In the genomic region with DNA sequence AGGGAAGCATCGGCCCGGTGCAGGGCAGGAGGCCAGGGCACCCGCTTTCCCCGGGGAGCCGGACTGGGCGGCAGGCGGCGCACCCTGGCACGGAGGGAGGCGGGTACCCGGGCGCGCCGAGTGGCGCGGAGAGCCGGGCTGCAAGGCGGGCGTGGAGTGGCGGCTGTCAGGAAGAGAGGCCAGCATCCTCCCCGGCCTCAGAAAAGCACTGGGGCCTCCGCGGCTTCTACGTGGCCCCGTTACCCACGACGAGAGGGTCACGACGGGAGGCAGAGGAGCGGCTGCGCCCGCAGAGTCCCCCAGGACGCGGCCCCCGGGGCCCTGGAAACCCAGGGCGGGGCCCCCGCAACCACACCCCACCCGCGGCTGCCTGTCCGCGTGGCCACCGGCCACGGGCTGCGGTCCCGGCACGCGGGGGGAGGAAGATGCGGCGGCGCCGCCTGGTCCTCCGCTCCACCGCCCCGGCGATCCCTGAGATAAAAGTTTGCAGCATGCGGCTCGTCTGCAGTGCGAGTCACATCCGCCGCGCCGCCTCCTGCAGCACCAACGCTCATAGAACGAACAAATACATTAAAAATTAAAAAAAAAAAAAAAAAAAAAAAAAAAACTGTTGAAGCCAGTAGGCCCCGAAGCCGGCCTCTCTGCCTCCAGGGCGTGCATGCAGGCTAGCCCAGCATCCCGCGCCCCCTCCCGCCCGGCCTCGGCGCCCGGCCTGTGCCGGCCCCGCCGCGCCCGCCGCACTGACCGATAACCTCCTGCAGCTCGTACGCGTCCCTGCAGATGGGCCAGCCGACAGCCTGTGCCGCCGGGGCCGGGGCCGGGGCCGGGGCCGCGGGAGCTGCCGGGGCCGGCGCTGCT, we compare ENCODE assay signal across 8 cellular contexts. TPM values are rescaled to one million over a fixed set of nuclear protein-coding genes. Genes with fewer than 3 reads are reported as not detected.
DNase-seq lines count a peak whose midpoint lies in the region; ATAC-seq and TF ChIP-seq lines count a peak whose summit lies in the region.

No MANE protein-coding gene starts in this region.

- CTCF ChIA-PET in T-cell (lab: Charles Lee): interaction anchor here in 1 of 2 donors (0.6 kb wide), 1 partner anchor 738 kb away, joined by 3 read pairs; no protein-coding TSS in a partner anchor

- TF ChIP-seq CTCF in adrenal gland (IDR thresholded peaks at IDR 0.05) (peak in 2 of 6 experiments; percentile 8 to 36), left ventricle myocardium inferior (IDR thresholded peaks at IDR 0.05; ENCODE audit: borderline replicate concordance) (peak; percentile 51), progenitor cell of endocrine pancreas (IDR thresholded peaks at IDR 0.05; ENCODE audit: unreplicated experiment) (peak; percentile 26), upper lobe of right lung (IDR thresholded peaks at IDR 0.05) (peak; percentile 30)

- no peak for TF ChIP-seq POLR2A in adrenal gland (IDR thresholded peaks at IDR 0.05)

- H3K36me3 ChIP-seq in HUES48 (ENCODE audit: control insufficient read depth, insufficient read depth, low read length) (no peaks in the 10 kb centered on the region), adrenal gland (replicated peaks in 1 of 2) (no peaks in the 10 kb centered on the region), left ventricle myocardium inferior (no peaks in the 10 kb centered on the region), upper lobe of right lung (no peaks in the 10 kb centered on the region)

- no peaks in the 10 kb centered on the region for H3K27me3 Mint-ChIP-seq in T-cell
- H3K27me3 Mint-ChIP-seq in progenitor cell of endocrine pancreas: no peaks in the 10 kb centered on the region

- ATAC-seq in GM21390 (IDR thresholded peaks at IDR 0.05; ENCODE audit: unreplicated experiment) (peak; percentile 54), T-cell (replicated peaks in 1 of 4) (peak; percentile 67 to 70 (median 68)), upper lobe of right lung (peak; percentile 88)

- H3K36me3 Mint-ChIP-seq in T-cell: no peaks in the 10 kb centered on the region
- no peaks in the 10 kb centered on the region for H3K36me3 Mint-ChIP-seq in progenitor cell of endocrine pancreas (ENCODE audit: insufficient read depth)

- intact Hi-C loops in adrenal gland (cut with DNase I) (no loop called here), left ventricle myocardium inferior (cut with micrococcal nuclease) (loop anchor here (10.0 kb wide), 1 partner anchor 102 kb away; no protein-coding TSS in a partner anchor), upper lobe of right lung (cut with DNase I) (no loop called here)

- WGBS in adrenal gland, 4 donors: 0 to 2% (median 1%) methylated on average over 49 to 95 of the region's 95 CpGs

- peak overlapping the region; percentile 87 to 91 for H3K27ac Mint-ChIP-seq in T-cell
- peak overlapping the region; percentile 94 for H3K27ac Mint-ChIP-seq in progenitor cell of endocrine pancreas

- 0 out of 2 replicates have a peak overlapping the region, but pooled peaks have one; percentile 5 for H3K9ac ChIP-seq in HUES48 (ENCODE audit: low read depth, low read length)

- H3K4me3 ChIP-seq in HUES48 (ENCODE audit: low read depth, low read length): peak overlapping the region; percentile 81
- peak overlapping the region in 2 of 4 donors; percentile 33 to 90 for H3K4me3 ChIP-seq in adrenal gland
- H3K4me3 ChIP-seq in left ventricle myocardium inferior: peak overlapping the region; percentile 89
- peak overlapping the region; percentile 73 for H3K4me3 ChIP-seq in upper lobe of right lung

- H3K27ac ChIP-seq in HUES48 (ENCODE audit: low read depth, low read length): peak overlapping the region; percentile 93
- H3K27ac ChIP-seq in adrenal gland: peak overlapping the region in 3 of 5 donors; percentile 21 to 87 (median 70)
- H3K27ac ChIP-seq in left ventricle myocardium inferior (replicated peaks): peak overlapping the region; percentile 90
- H3K27ac ChIP-seq in upper lobe of right lung: peak overlapping the region; percentile 77

- H3K9me3 ChIP-seq in HUES48 (ENCODE audit: control insufficient read depth, insufficient read depth, low read length) (no peaks in the 10 kb centered on the region), adrenal gland (replicated peaks in 1 of 3) (no peaks in the 10 kb centered on the region), left ventricle myocardium inferior (replicated peaks) (no peaks in the 10 kb centered on the region), upper lobe of right lung (no peaks in the 10 kb centered on the region)

- DNase-seq in DMS153 (lab: John Stamatoyannopoulos, UW) (peak; percentile 40), T-cell (peak; percentile 48 to 86 (median 79)), adrenal gland (peak; percentile 52 to 78 (median 67)), left ventricle myocardium inferior (peak; percentile 76), progenitor cell of endocrine pancreas (ENCODE audit: low spot score, unreplicated experiment) (peak; percentile 54), upper lobe of right lung (peak; percentile 91)

- H3K4me1 Mint-ChIP-seq in T-cell: peaks cover 36 to 45% (median 38%) of the 10 kb centered on the region in 3 donors
- peaks cover 30% of the 10 kb centered on the region for H3K4me1 Mint-ChIP-seq in progenitor cell of endocrine pancreas (ENCODE audit: low read depth)

- H3K9me3 Mint-ChIP-seq in T-cell: no peaks in the 10 kb centered on the region
- H3K9me3 Mint-ChIP-seq in progenitor cell of endocrine pancreas (ENCODE audit: low read depth): no peaks in the 10 kb centered on the region

- POLR2A ChIA-PET in T-cell (lab: Charles Lee): no interaction called here

- H3K4me3 Mint-ChIP-seq in T-cell (peak overlapping the region; percentile 86 to 92 (median 92)), progenitor cell of endocrine pancreas (ENCODE audit: low read depth) (peak overlapping the region; percentile 86)

- H3K4me1 ChIP-seq in HUES48 (ENCODE audit: control insufficient read depth, insufficient read depth, low read length): peaks cover 40% of the 10 kb centered on the region
- H3K4me1 ChIP-seq in adrenal gland (replicated peaks in 1 of 2): no peaks in the 10 kb centered on the region
- H3K4me1 ChIP-seq in left ventricle myocardium inferior: peaks cover 46% of the 10 kb centered on the region
- H3K4me1 ChIP-seq in upper lobe of right lung: peaks cover 22% of the 10 kb centered on the region

- no peaks in the 10 kb centered on the region for H3K27me3 ChIP-seq in HUES48 (ENCODE audit: control insufficient read depth, insufficient read depth, low read length)
- no peaks in the 10 kb centered on the region for H3K27me3 ChIP-seq in adrenal gland
- H3K27me3 ChIP-seq in left ventricle myocardium inferior (ENCODE audit: low read depth): no peaks in the 10 kb centered on the region
- H3K27me3 ChIP-seq in upper lobe of right lung: no peaks in the 10 kb centered on the region

RNA-seq across cellular contexts. Expression of a gene that starts 0.7 kb away (rescaled TPM):
- total RNA-seq in T-cell: 10 to 100 TPM; 15.4 to 25.8 (median 21.0) TPM
- total RNA-seq in adrenal gland: 1 to 10 TPM; 2.4 to 7.7 (median 4.7) TPM
- polyA plus RNA-seq in adrenal gland: 10 to 100 TPM in 1 of 3 donors, 1 to 10 TPM in 2; 6.0 to 11.1 (median 6.8) TPM
- total RNA-seq in left ventricle myocardium inferior: 23.2 TPM
- 21.1 and 22.9 TPM in 2 replicates for total RNA-seq in progenitor cell of endocrine pancreas
- 13.2 TPM for total RNA-seq in upper lobe of right lung

Comparison
In these comparisons a context has a peak if more than half of its experiments do, and no peak if none do; other contexts are left out.
1. DNase-seq: peak in every context shown above with its lines; median percentile 91 in upper lobe of right lung; 79 in T-cell; 76 in left ventricle myocardium inferior; 67 in adrenal gland; 54 in progenitor cell of endocrine pancreas; 40 in DMS153.